24 cellular contexts compared by ENCODE assay signal in the genomic region with DNA sequence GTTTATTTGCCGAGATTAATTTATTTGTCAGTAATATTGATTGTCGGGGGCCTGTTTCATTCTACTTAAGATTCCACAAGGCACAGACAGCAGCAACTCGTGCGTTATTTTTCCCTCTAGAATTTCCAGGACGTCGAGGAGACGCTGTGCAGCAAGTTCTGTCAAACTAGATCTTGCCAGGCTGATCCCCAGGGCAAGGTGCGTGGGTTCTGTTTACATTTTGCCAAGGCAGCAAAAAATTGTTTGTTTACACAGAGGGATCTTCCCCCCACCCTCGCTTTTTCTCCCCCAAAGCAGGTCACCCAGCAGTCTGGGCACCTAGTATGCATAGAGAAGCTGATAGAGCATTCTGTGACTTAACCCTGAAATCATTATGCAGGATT.
DNase-seq lines count a peak whose midpoint lies in the region; ATAC-seq and TF ChIP-seq lines count a peak whose summit lies in the region.
"Had no signal": no experiment of that assay in that cellular context is flagged by ENCODE, and none has a peak within 500 bp of the region (broad histone marks: within the 10 kb centered on the region; RNA-seq: fewer than 3 reads in every experiment).

No MANE protein-coding gene starts in this region.

- H3K9me3 ChIP-seq in cardiac muscle cell (ENCODE audit: low read depth) (no peaks in the 10 kb centered on the region), liver (ENCODE audit: control insufficient read depth in 4 of 4, low read length in 3 of 4) (no peaks in the 10 kb centered on the region), suprapubic skin (no peaks in the 10 kb centered on the region)
- H3K9me3 ChIP-seq: ovary, SJSA1, tibial artery had no signal

- TF ChIP-seq POLR2A in suprapubic skin (IDR thresholded peaks at IDR 0.05), result no peak

- no peak for TF ChIP-seq EP300 in suprapubic skin (IDR thresholded peaks at IDR 0.05)

- no peak overlapping the region for H3K4me3 ChIP-seq in cardiac muscle cell
- H3K4me3 ChIP-seq in liver (ENCODE audit: low read depth in 1 of 3, low read length in 3 of 3), result peak overlapping the region in 2 of 3 donors; percentile 34 to 35
- peak overlapping the region; percentile 0 for H3K4me3 ChIP-seq in suprapubic skin
- H3K4me3 ChIP-seq: ovary, SJSA1, tibial artery had no signal

- DNase-seq in cardiac muscle cell (ENCODE audit: low read depth in 1 of 2, low spot score in 1 of 2) (no peak), left ventricle myocardium superior (no peak), NCI-H69 (lab: John Stamatoyannopoulos, UW) (peak; percentile 43), suprapubic skin (ENCODE audit: low spot score in 2 of 2) (no peak), HuH-7.5 (ENCODE audit: low spot score) (no peak), NCI-H526 treated with DMSO at 0.1 percent for 48 hours (lab: John Stamatoyannopoulos, UW) (no peak)
- DNase-seq: activated CD4-positive, alpha-beta T cell treated with anti-CD3 and anti-CD28 coated beads, Interleukin-2, amount 50 U/mL, for 48 hours; activated gamma-delta T cell; activated T-cell treated with anti-CD3 and anti-CD28 coated beads for 4 hours; CD4-positive, CD25-positive, alpha-beta regulatory T cell; central memory CD4-positive, alpha-beta T cell; dorsolateral prefrontal cortex; H7; immature natural killer cell; ovary; stimulated activated CD4-positive, alpha-beta T cell treated with anti-CD3 and anti-CD28 coated beads, Interleukin-2, amount 100 ng/mL, for 24 hours; stimulated activated naive B cell treated with anti-CD40 and anti-IgM and Interleukin-4, amounts not matched to agents 10 μg/mL and 1 μg/mL and 100 μg/mL, for 72 hours; T-helper 2 cell; tibial artery had no signal

- 24% methylated on average over 9 of the region's 9 CpGs for WGBS in liver
- WGBS in suprapubic skin, result 66% methylated on average over 9 of the region's 9 CpGs

- no peak for TF ChIP-seq CTCF in cardiac muscle cell (IDR thresholded peaks at IDR 0.05; ENCODE audit: low read depth, low read length)
- TF ChIP-seq CTCF in liver (IDR thresholded peaks at IDR 0.05; ENCODE audit: low read depth, low read length, missing input control), result no peak
- TF ChIP-seq CTCF in suprapubic skin (IDR thresholded peaks at IDR 0.05), result no peak

- H3K27ac ChIP-seq in cardiac muscle cell (peak overlapping the region; percentile 61), liver (ENCODE audit: low read depth in 1 of 2, low read length in 2 of 2) (peak overlapping the region; percentile 48 to 53), suprapubic skin (peak overlapping the region; percentile 31)
- H3K27ac ChIP-seq: dorsolateral prefrontal cortex, KMS-11, ovary, SJSA1, tibial artery had no signal

- intact Hi-C loops in left ventricle myocardium superior (cut with micrococcal nuclease), result no loop called here

- H3K9ac ChIP-seq in liver (ENCODE audit: low read depth in 1 of 2, low read length in 2 of 2), result no peak overlapping the region
- H3K9ac ChIP-seq: KMS-11 had no signal

- no peaks in the 10 kb centered on the region for H3K36me3 ChIP-seq in cardiac muscle cell
- H3K36me3 ChIP-seq in liver (ENCODE audit: control insufficient read depth in 4 of 4, insufficient read depth in 3 of 4, low read depth in 1 of 4, low read length in 3 of 4), result no peaks in the 10 kb centered on the region
- H3K36me3 ChIP-seq in suprapubic skin, result no peaks in the 10 kb centered on the region
- H3K36me3 ChIP-seq: ovary, SJSA1, tibial artery had no signal

- ATAC-seq in left ventricle myocardium superior, result no peak
- ATAC-seq in GM21576 (IDR thresholded peaks at IDR 0.05; ENCODE audit: unreplicated experiment), result no peak
- ATAC-seq: stimulated activated naive B cell treated with anti-CD40 and anti-IgM and Interleukin-4, amounts not matched to agents 10 μg/mL and 1 μg/mL and 100 μg/mL, for 72 hours; WTC11 had no signal

- H3K4me1 ChIP-seq in cardiac muscle cell (ENCODE audit: low read depth) (peaks cover 78% of the 10 kb centered on the region), liver (ENCODE audit: control insufficient read depth in 4 of 4, insufficient read depth in 4 of 4, low read length in 3 of 4) (peaks cover 12 to 57% (median 42%) of the 10 kb centered on the region in 4 donors), suprapubic skin (peaks cover 18% of the 10 kb centered on the region)
- H3K4me1 ChIP-seq: SJSA1, tibial artery had no signal

- TF ChIP-seq RAD21 in liver (IDR thresholded peaks at IDR 0.05), result peak in 1 of 2 donors; percentile 32

- no peaks in the 10 kb centered on the region for H3K27me3 ChIP-seq in cardiac muscle cell
- H3K27me3 ChIP-seq in liver (ENCODE audit: control insufficient read depth in 4 of 4, insufficient read depth in 4 of 4, low read length in 3 of 4), result no peaks in the 10 kb centered on the region
- H3K27me3 ChIP-seq in suprapubic skin, result peaks cover 4% of the 10 kb centered on the region
- H3K27me3 ChIP-seq: ovary had no signal

TF ChIP-seq in liver, 16 proteins besides CTCF, POLR2A, EP300 and RAD21:
- TF ChIP-seq FOXA1 (IDR thresholded peaks at IDR 0.05), result peak; percentile 51
- peak; percentile 55 for TF ChIP-seq SP1 (IDR thresholded peaks at IDR 0.05)
- peak; percentile 10 for TF ChIP-seq HNF4G (IDR thresholded peaks at IDR 0.05)
- TF ChIP-seq TAF1 (conservative IDR thresholded peaks at IDR 0.05), result no peak
- TF ChIP-seq, protein P1, sequence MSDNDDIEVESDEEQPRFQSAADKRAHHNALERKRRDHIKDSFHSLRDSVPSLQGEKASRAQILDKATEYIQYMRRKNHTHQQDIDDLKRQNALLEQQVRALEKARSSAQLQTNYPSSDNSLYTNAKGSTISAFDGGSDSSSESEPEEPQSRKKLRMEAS (IDR thresholded peaks at IDR 0.05), result no peak
- TF ChIP-seq, protein P2, sequence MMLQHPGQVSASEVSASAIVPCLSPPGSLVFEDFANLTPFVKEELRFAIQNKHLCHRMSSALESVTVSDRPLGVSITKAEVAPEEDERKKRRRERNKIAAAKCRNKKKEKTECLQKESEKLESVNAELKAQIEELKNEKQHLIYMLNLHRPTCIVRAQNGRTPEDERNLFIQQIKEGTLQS (IDR thresholded peaks at IDR 0.05), result no peak
- TF ChIP-seq FOXA2 (IDR thresholded peaks at IDR 0.05), result peak; percentile 64
- TF ChIP-seq, protein P3, sequence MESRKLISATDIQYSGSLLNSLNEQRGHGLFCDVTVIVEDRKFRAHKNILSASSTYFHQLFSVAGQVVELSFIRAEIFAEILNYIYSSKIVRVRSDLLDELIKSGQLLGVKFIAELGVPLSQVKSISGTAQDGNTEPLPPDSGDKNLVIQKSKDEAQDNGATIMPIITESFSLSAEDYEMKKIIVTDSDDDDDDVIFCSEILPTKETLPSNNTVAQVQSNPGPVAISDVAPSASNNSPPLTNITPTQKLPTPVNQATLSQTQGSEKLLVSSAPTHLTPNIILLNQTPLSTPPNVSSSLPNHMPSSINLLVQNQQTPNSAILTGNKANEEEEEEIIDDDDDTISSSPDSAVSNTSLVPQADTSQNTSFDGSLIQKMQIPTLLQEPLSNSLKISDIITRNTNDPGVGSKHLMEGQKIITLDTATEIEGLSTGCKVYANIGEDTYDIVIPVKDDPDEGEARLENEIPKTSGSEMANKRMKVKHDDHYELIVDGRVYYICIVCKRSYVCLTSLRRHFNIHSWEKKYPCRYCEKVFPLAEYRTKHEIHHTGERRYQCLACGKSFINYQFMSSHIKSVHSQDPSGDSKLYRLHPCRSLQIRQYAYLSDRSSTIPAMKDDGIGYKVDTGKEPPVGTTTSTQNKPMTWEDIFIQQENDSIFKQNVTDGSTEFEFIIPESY (IDR thresholded peaks at IDR 0.05), result no peak
- peak in 1 of 2 donors; percentile 10 for TF ChIP-seq JUND (IDR thresholded peaks at IDR 0.05)
- TF ChIP-seq, protein P4, sequence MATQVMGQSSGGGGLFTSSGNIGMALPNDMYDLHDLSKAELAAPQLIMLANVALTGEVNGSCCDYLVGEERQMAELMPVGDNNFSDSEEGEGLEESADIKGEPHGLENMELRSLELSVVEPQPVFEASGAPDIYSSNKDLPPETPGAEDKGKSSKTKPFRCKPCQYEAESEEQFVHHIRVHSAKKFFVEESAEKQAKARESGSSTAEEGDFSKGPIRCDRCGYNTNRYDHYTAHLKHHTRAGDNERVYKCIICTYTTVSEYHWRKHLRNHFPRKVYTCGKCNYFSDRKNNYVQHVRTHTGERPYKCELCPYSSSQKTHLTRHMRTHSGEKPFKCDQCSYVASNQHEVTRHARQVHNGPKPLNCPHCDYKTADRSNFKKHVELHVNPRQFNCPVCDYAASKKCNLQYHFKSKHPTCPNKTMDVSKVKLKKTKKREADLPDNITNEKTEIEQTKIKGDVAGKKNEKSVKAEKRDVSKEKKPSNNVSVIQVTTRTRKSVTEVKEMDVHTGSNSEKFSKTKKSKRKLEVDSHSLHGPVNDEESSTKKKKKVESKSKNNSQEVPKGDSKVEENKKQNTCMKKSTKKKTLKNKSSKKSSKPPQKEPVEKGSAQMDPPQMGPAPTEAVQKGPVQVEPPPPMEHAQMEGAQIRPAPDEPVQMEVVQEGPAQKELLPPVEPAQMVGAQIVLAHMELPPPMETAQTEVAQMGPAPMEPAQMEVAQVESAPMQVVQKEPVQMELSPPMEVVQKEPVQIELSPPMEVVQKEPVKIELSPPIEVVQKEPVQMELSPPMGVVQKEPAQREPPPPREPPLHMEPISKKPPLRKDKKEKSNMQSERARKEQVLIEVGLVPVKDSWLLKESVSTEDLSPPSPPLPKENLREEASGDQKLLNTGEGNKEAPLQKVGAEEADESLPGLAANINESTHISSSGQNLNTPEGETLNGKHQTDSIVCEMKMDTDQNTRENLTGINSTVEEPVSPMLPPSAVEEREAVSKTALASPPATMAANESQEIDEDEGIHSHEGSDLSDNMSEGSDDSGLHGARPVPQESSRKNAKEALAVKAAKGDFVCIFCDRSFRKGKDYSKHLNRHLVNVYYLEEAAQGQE (IDR thresholded peaks at IDR 0.05), result peak; percentile 20
- TF ChIP-seq GABPA (IDR thresholded peaks at IDR 0.05 in 1 of 2, conservative IDR thresholded peaks at IDR 0.05 in 1 of 2), result no peak
- peak; percentile 71 to 76 for TF ChIP-seq HNF4A (conservative IDR thresholded peaks at IDR 0.05)
- TF ChIP-seq YY1 (IDR thresholded peaks at IDR 0.05), result no peak
- no peak for TF ChIP-seq NR2F2 (IDR thresholded peaks at IDR 0.05)
- peak; percentile 39 to 50 for TF ChIP-seq RXRA (IDR thresholded peaks at IDR 0.05)
- TF ChIP-seq EGR1 (IDR thresholded peaks at IDR 0.05; ENCODE audit: low read depth in 2 of 2), result no peak
TF ChIP-seq in liver: peak in this region for 8.
